In genomic region chr2:27539649-27540048, GRCh38 we compare ENCODE assay signal across 3 cellular contexts. TPM values are rescaled to one million over a fixed set of nuclear protein-coding genes. Genes with fewer than 3 reads are reported as not detected.
"Had no signal": no experiment of that assay in that cellular context is flagged by ENCODE, and none has a peak within 500 bp of the region (broad histone marks: within the 10 kb centered on the region; RNA-seq: fewer than 3 reads in every experiment).

No MANE protein-coding gene starts in this region.

RNA-seq across cellular contexts. Expression of gene GCKR, which starts 43.0 kb away (rescaled TPM):
- total RNA-seq: M059J, MCF 10A, NCI-H460 had no signal

RNA-seq across cellular contexts. Expression of gene FNDC4, which starts 44.6 kb away (rescaled TPM):
- total RNA-seq: NCI-H460 had no signal
